Comparison of ENCODE assay signal across 1 cellular context in genomic region chr9:98808879-98809278, GRCh38.
TF ChIP-seq lines count a peak whose summit lies in the region.

No MANE protein-coding gene starts in this region.

TF ChIP-seq in GM23338, 12 proteins besides CTCF, POLR2A, EP300 and RAD21 (continued from another document):
- TF ChIP-seq ZNF462 (CRISPR knock-in tag; IDR thresholded peaks at IDR 0.05) = no peak
- TF ChIP-seq CREB1 (CRISPR knock-in tag; IDR thresholded peaks at IDR 0.05; ENCODE audit: low read depth) = no peak
- no peak for TF ChIP-seq JUNB (IDR thresholded peaks at IDR 0.05; ENCODE audit: unreplicated experiment)
- no peak for TF ChIP-seq REST (IDR thresholded peaks at IDR 0.05; ENCODE audit: unreplicated experiment)
- TF ChIP-seq EZH2 (IDR thresholded peaks at IDR 0.05; ENCODE audit: low read depth, unreplicated experiment) = no peak
- no peak for TF ChIP-seq ZNF114 (CRISPR knock-in tag; IDR thresholded peaks at IDR 0.05)
- no peak for TF ChIP-seq POLR2AphosphoS5 (IDR thresholded peaks at IDR 0.05; ENCODE audit: low read depth)
- TF ChIP-seq STAT1 (IDR thresholded peaks at IDR 0.05; ENCODE audit: unreplicated experiment) = no peak
- TF ChIP-seq EZH2phosphoT487 (IDR thresholded peaks at IDR 0.05; ENCODE audit: unreplicated experiment) = no peak
- no peak for TF ChIP-seq ZNF331 (CRISPR knock-in tag; IDR thresholded peaks at IDR 0.05; ENCODE audit: low read depth)
